29 cellular contexts compared by ENCODE assay signal in genomic region chr19:5306531-5306930, GRCh38.
"Had no signal": no experiment of that assay in that cellular context is flagged by ENCODE, and none has a peak within 500 bp of the region (broad histone marks: within the 10 kb centered on the region; RNA-seq: fewer than 3 reads in every experiment).

No MANE protein-coding gene starts in this region.

- H3K79me2 ChIP-seq: parathyroid adenoma had no signal

- H3K27ac Mint-ChIP-seq: activated CD4-positive, alpha-beta T cell treated with anti-CD3 and anti-CD28 coated beads for 36 hours; activated naive CD4-positive, alpha-beta T cell treated with anti-CD3 and anti-CD28 coated beads, Interleukin-2, amount 10 ng/mL, durations not matched to agents 7 days and 5 days; activated naive CD8-positive, alpha-beta T cell treated with anti-CD3 and anti-CD28 coated beads, Interleukin-2, amount 10 ng/mL, durations not matched to agents 7 days and 5 days; dendritic cell treated with granulocyte-macrophage colony-stimulating factor and Interleukin-4, amounts not matched to agents 40 ng/mL and 50 ng/mL, for 4 days; mesothelial cell of epicardium; naive thymus-derived CD4-positive, alpha-beta T cell; stimulated activated memory B cell treated with anti-CD40 and anti-IgM and Interleukin-4, amounts not matched to agents 10 μg/mL and 1 μg/mL and 100 μg/mL, for 72 hours; T-helper 2 cell treated with Interferon-gamma antibody and Interleukin-4, amounts not matched to agents 5 μg/mL and 100 μg/mL, for 36 hours had no signal

- H3K27ac ChIP-seq: esophagus squamous epithelium, parathyroid adenoma, psoas muscle, suprapubic skin, tibial artery, upper lobe of right lung had no signal

- H3K9ac ChIP-seq: parathyroid adenoma had no signal

- ATAC-seq: activated CD4-positive, alpha-beta T cell treated with anti-CD3 and anti-CD28 coated beads for 36 hours; left ventricle myocardium superior; naive thymus-derived CD4-positive, alpha-beta T cell; psoas muscle; stimulated activated memory B cell treated with anti-CD40 and anti-IgM and Interleukin-4, amounts not matched to agents 10 μg/mL and 1 μg/mL and 100 μg/mL, for 72 hours; upper lobe of right lung had no signal

- H3K27me3 ChIP-seq: esophagus squamous epithelium, suprapubic skin, tibial artery, upper lobe of right lung had no signal

- H3K9me3 Mint-ChIP-seq: activated naive CD4-positive, alpha-beta T cell treated with anti-CD3 and anti-CD28 coated beads, Interleukin-2, amount 10 ng/mL, durations not matched to agents 7 days and 5 days; activated naive CD8-positive, alpha-beta T cell treated with anti-CD3 and anti-CD28 coated beads, Interleukin-2, amount 10 ng/mL, durations not matched to agents 7 days and 5 days; central memory CD8-positive, alpha-beta T cell; dendritic cell treated with granulocyte-macrophage colony-stimulating factor and Interleukin-4, amounts not matched to agents 40 ng/mL and 50 ng/mL, for 4 days; mesothelial cell of epicardium; neural crest cell; stimulated activated memory B cell treated with anti-CD40 and anti-IgM and Interleukin-4, amounts not matched to agents 10 μg/mL and 1 μg/mL and 100 μg/mL, for 72 hours; T-helper 2 cell treated with Interferon-gamma antibody and Interleukin-4, amounts not matched to agents 5 μg/mL and 100 μg/mL, for 36 hours had no signal

- H2AFZ ChIP-seq: parathyroid adenoma had no signal

- H3K4me1 Mint-ChIP-seq: activated CD4-positive, alpha-beta T cell treated with anti-CD3 and anti-CD28 coated beads for 36 hours; activated naive CD4-positive, alpha-beta T cell treated with anti-CD3 and anti-CD28 coated beads, Interleukin-2, amount 10 ng/mL, durations not matched to agents 7 days and 5 days; activated naive CD8-positive, alpha-beta T cell treated with anti-CD3 and anti-CD28 coated beads, Interleukin-2, amount 10 ng/mL, durations not matched to agents 7 days and 5 days; central memory CD8-positive, alpha-beta T cell; naive thymus-derived CD4-positive, alpha-beta T cell; stimulated activated memory B cell treated with anti-CD40 and anti-IgM and Interleukin-4, amounts not matched to agents 10 μg/mL and 1 μg/mL and 100 μg/mL, for 72 hours had no signal

- H3K36me3 Mint-ChIP-seq: activated naive CD4-positive, alpha-beta T cell treated with anti-CD3 and anti-CD28 coated beads, Interleukin-2, amount 10 ng/mL, durations not matched to agents 7 days and 5 days; activated naive CD8-positive, alpha-beta T cell treated with anti-CD3 and anti-CD28 coated beads, Interleukin-2, amount 10 ng/mL, durations not matched to agents 7 days and 5 days; mesothelial cell of epicardium; naive thymus-derived CD4-positive, alpha-beta T cell; stimulated activated memory B cell treated with anti-CD40 and anti-IgM and Interleukin-4, amounts not matched to agents 10 μg/mL and 1 μg/mL and 100 μg/mL, for 72 hours had no signal

- H3K27me3 Mint-ChIP-seq: activated CD4-positive, alpha-beta T cell treated with anti-CD3 and anti-CD28 coated beads for 36 hours; activated naive CD4-positive, alpha-beta T cell treated with anti-CD3 and anti-CD28 coated beads, Interleukin-2, amount 10 ng/mL, durations not matched to agents 7 days and 5 days; activated naive CD8-positive, alpha-beta T cell treated with anti-CD3 and anti-CD28 coated beads, Interleukin-2, amount 10 ng/mL, durations not matched to agents 7 days and 5 days had no signal

- H3K4me3 Mint-ChIP-seq: activated CD4-positive, alpha-beta T cell treated with anti-CD3 and anti-CD28 coated beads for 36 hours; activated naive CD4-positive, alpha-beta T cell treated with anti-CD3 and anti-CD28 coated beads, Interleukin-2, amount 10 ng/mL, durations not matched to agents 7 days and 5 days; activated naive CD8-positive, alpha-beta T cell treated with anti-CD3 and anti-CD28 coated beads, Interleukin-2, amount 10 ng/mL, durations not matched to agents 7 days and 5 days; central memory CD8-positive, alpha-beta T cell; dendritic cell treated with granulocyte-macrophage colony-stimulating factor and Interleukin-4, amounts not matched to agents 40 ng/mL and 50 ng/mL, for 4 days; mesothelial cell of epicardium; naive thymus-derived CD4-positive, alpha-beta T cell; neural crest cell; stimulated activated memory B cell treated with anti-CD40 and anti-IgM and Interleukin-4, amounts not matched to agents 10 μg/mL and 1 μg/mL and 100 μg/mL, for 72 hours; T-helper 2 cell treated with Interferon-gamma antibody and Interleukin-4, amounts not matched to agents 5 μg/mL and 100 μg/mL, for 36 hours had no signal

- H3K36me3 ChIP-seq: esophagus squamous epithelium, suprapubic skin, tibial artery, upper lobe of right lung had no signal

- H3K4me2 ChIP-seq: smooth muscle cell had no signal

- H3K4me1 ChIP-seq: parathyroid adenoma, psoas muscle, upper lobe of right lung had no signal

- H3K9me3 ChIP-seq: esophagus squamous epithelium, psoas muscle, suprapubic skin, tibial artery, upper lobe of right lung had no signal

- DNase-seq: activated CD4-positive, alpha-beta T cell treated with anti-CD3 and anti-CD28 coated beads for 36 hours; activated CD4-positive, CD25-positive, alpha-beta regulatory T cell; activated effector memory CD4-positive, alpha-beta T cell treated with Interleukin-2 at 50 U/mL for 16 hours; activated naive CD4-positive, alpha-beta T cell treated with anti-CD3 and anti-CD28 coated beads, Interleukin-2, amount 10 ng/mL, durations not matched to agents 7 days and 5 days; activated naive CD8-positive, alpha-beta T cell treated with anti-CD3 and anti-CD28 coated beads, Interleukin-2, amount 10 ng/mL, durations not matched to agents 7 days and 5 days; activated T-cell treated with anti-CD3 and anti-CD28 coated beads for 4 hours; amniotic stem cell; esophagus squamous epithelium; foreskin melanocyte; islet precursor cell; left ventricle myocardium superior; naive thymus-derived CD4-positive, alpha-beta T cell; occipital lobe; psoas muscle; stimulated activated CD4-positive, alpha-beta T cell treated with anti-CD3 and anti-CD28 coated beads, Interleukin-1b, Interleukin-23, amount 100 ng/mL, for 48 hours; stimulated activated CD4-positive, alpha-beta T cell treated with anti-CD3 and anti-CD28 coated beads, Interleukin-4, amount 100 ng/mL, for 4 hours; stimulated activated CD8-positive, alpha-beta memory T cell treated with anti-CD3 and anti-CD28 coated beads, Interleukin-4, amount 100 ng/mL, for 48 hours; T-helper 1 cell; tibial artery; upper lobe of right lung had no signal

- H3K4me3 ChIP-seq: esophagus squamous epithelium, psoas muscle, smooth muscle cell, suprapubic skin, tibial artery, upper lobe of right lung had no signal
